Comparison of ENCODE assay signal across 14 cellular contexts in the genomic region with DNA sequence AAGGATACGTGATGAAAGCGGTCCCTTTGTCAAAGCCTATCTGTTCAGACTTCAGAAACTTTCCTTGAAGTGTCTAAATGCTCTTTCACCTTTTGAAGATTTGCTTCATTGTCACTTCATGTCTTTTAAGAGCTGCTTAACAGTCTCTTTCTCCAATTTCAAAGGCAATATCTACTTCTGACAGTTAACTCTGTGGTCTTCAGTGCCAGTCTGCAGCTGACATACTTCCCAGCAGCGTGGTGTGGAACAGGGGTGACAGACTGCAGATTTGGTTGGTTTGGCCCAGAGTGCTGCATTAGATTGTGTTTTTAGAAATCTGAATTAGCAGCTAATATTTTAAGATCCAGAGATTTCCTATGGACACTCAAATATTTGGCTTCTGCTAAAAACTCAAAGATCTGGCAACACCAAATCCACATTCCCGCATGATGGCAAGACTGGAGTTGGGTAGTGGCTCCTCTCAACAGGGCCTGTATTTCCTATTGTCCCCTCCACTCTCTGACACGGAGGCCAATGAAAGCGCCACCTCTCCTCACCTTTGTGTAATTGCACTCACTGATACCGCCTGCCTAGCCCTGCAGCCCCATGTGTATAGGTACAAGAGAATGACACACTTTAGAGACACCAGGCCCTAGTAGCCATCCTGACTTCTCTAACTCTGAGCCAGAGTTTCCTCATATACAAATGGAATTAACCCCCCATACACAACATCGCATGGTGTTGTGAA. TPM values are rescaled to one million over a fixed set of nuclear protein-coding genes. Genes with fewer than 3 reads are reported as not detected.
DNase-seq lines count a peak whose midpoint lies in the region; ATAC-seq, FAIRE-seq and TF ChIP-seq lines count a peak whose summit lies in the region.
"Had no signal": no experiment of that assay in that cellular context is flagged by ENCODE, and none has a peak within 500 bp of the region (broad histone marks: within the 10 kb centered on the region; RNA-seq: fewer than 3 reads in every experiment).

No MANE protein-coding gene starts in this region.

- TF ChIP-seq EP300 in K562 (IDR thresholded peaks at IDR 0.05; ENCODE audit: low read length) = no peak

- H3K36me3 Mint-ChIP-seq in neural crest cell (ENCODE audit: low read depth) = no peaks in the 10 kb centered on the region

- no peaks in the 10 kb centered on the region for H3K79me2 ChIP-seq in K562 (ENCODE audit: control insufficient read depth, insufficient read depth, low read length)

- no peak overlapping the region for H2AFZ ChIP-seq in K562 (ENCODE audit: low read depth, low read length)
- H2AFZ ChIP-seq: hepatocyte had no signal

- H3K27me3 ChIP-seq in K562 (ENCODE audit: control insufficient read depth in 2 of 2, insufficient read depth in 2 of 2, low read length in 2 of 2) (peaks cover 0 to 7% of the 10 kb centered on the region in 2 experiments; a peak in 2 of 5 replicates), testis (no peaks in the 10 kb centered on the region), MG63 (no peaks in the 10 kb centered on the region)
- H3K27me3 ChIP-seq: breast epithelium, hepatocyte had no signal

- no peak overlapping the region for H3K4me2 ChIP-seq in K562 (ENCODE audit: insufficient read depth, low read length)
- H3K4me2 ChIP-seq: hepatocyte had no signal

- H3K9me1 ChIP-seq in K562 (ENCODE audit: control insufficient read depth, insufficient read depth, low read length) = no peaks in the 10 kb centered on the region

- no peaks in the 10 kb centered on the region for H3K36me3 ChIP-seq in K562 (ENCODE audit: control insufficient read depth, insufficient read depth, low read length)
- H3K36me3 ChIP-seq in testis (ENCODE audit: low read depth, missing control alignments) = no peaks in the 10 kb centered on the region
- H3K36me3 ChIP-seq in MG63 = peaks cover 6% of the 10 kb centered on the region; the same call in 1 of the 2 replicates
- H3K36me3 ChIP-seq: breast epithelium had no signal

- H3K9ac ChIP-seq in K562 (ENCODE audit: insufficient read depth in 1 of 2, low read depth in 2 of 2, low read length in 2 of 2) = no peak overlapping the region

- CTCF ChIA-PET in K562 (lab: Yijun Ruan, JAX; ENCODE audit: low intra/inter-chr PET ratio) = no interaction called here

- H3K27ac ChIP-seq in K562 (ENCODE audit: extremely low read depth, low read depth, low read length) (no peak overlapping the region), testis (no peak overlapping the region)
- H3K27ac ChIP-seq: breast epithelium, epithelial cell of prostate had no signal

- intact Hi-C loops in K562 (cut with micrococcal nuclease) = no loop called here
- intact Hi-C loops in testis (cut with DNase I; ENCODE audit: low total_unique reads) = no loop called here

- POLR2A ChIA-PET in K562 (lab: Yijun Ruan, JAX) = interaction anchor here (1.1 kb wide), 1 partner anchor 13 kb away, joined by 3 read pairs; no protein-coding TSS in a partner anchor

- TF ChIP-seq POLR2A in K562 (conservative IDR thresholded peaks at IDR 0.05) (no peak), testis (IDR thresholded peaks at IDR 0.05) (no peak)

- ATAC-seq in K562 (peak; percentile 96), HG03571 (IDR thresholded peaks at IDR 0.05; ENCODE audit: unreplicated experiment) (no peak)

- H3K4me1 Mint-ChIP-seq in neural crest cell = peaks cover 45% of the 10 kb centered on the region

- peak overlapping the region; percentile 27 for H3K27ac Mint-ChIP-seq in neural crest cell (ENCODE audit: unreplicated experiment)
- H3K27ac Mint-ChIP-seq: mesothelial cell of epicardium had no signal

- FAIRE-seq in G401.6 (lab: Jason Lieb, UNC) (peak; percentile 15), K562 (lab: Jason Lieb, UNC) (peak; percentile 78)

- DNase-seq in Jurkat, Clone E6-1 (ENCODE audit: low read depth, low spot score) = peak; percentile 93
- DNase-seq in K562 (ENCODE audit: extremely low read depth in 1 of 4, low spot score in 3 of 4) (peak in 2 of 4 experiments; percentile 40 to 53), neural crest cell (ENCODE audit: low read depth, low spot score) (no peak), testis (no peak), MG63 (no peak)
- DNase-seq: MM.1S, NCI-H526 treated with DMSO at 0.1 percent for 48 hours, retina had no signal

- no peaks in the 10 kb centered on the region for H3K9me3 Mint-ChIP-seq in neural crest cell
- H3K9me3 Mint-ChIP-seq: mesothelial cell of epicardium had no signal

- WGBS in K562 (ENCODE audit: insufficient coverage, low coverage, missing lambda C conversion rate) = under 1% methylated on average over 8 of the region's 8 CpGs
- WGBS in testis, 2 donors = 89 to 95% methylated on average over 8 of the region's 8 CpGs

- in situ Hi-C loops in K562 (cut with MboI) = no loop called here

- no peaks in the 10 kb centered on the region for H4K20me1 ChIP-seq in K562 (replicated peaks; ENCODE audit: control insufficient read depth, insufficient read depth, low read length)

- no peaks in the 10 kb centered on the region for H3K4me1 ChIP-seq in K562 (replicated peaks in 1 of 2; ENCODE audit: control insufficient read depth in 2 of 2, insufficient read depth in 2 of 2, low read length in 2 of 2)
- H3K4me1 ChIP-seq in testis = peaks cover 15% of the 10 kb centered on the region
- H3K4me1 ChIP-seq: breast epithelium had no signal

- no TSS peak for BruUV-seq in K562 (replicated peaks; lab: Mats Ljungman, UMichigan)

- H3K9me3 ChIP-seq in K562 (replicated peaks; ENCODE audit: control insufficient read depth, insufficient read depth, low read depth, low read length) (no peaks in the 10 kb centered on the region), testis (no peaks in the 10 kb centered on the region), MG63 (no peaks in the 10 kb centered on the region)
- H3K9me3 ChIP-seq: breast epithelium had no signal

- TF ChIP-seq CTCF in K562 (IDR thresholded peaks at IDR 0.05 in 2 of 3, conservative IDR thresholded peaks at IDR 0.05 in 1 of 3; ENCODE audit: insufficient read depth in 2 of 3, low read depth in 1 of 3, low read length in 3 of 3) (peak; percentile 55 to 65 (median 56)), neural crest cell (conservative IDR thresholded peaks at IDR 0.05) (peak; percentile 28), testis (IDR thresholded peaks at IDR 0.05) (no peak)

- H3K27me3 Mint-ChIP-seq in neural crest cell (ENCODE audit: low read depth) = no peaks in the 10 kb centered on the region

- no peak overlapping the region; the same call in 1 of the 2 replicates for H3K4me3 ChIP-seq in Jurkat, Clone E6-1 (ENCODE audit: low read length)
- H3K4me3 ChIP-seq in K562 = no peak overlapping the region
- no peak overlapping the region for H3K4me3 ChIP-seq in testis
- no peak overlapping the region for H3K4me3 ChIP-seq in MG63
- H3K4me3 ChIP-seq: breast epithelium, hepatocyte had no signal

- peak overlapping the region; percentile 42 for H3K4me3 Mint-ChIP-seq in neural crest cell
- H3K4me3 Mint-ChIP-seq: mesothelial cell of epicardium had no signal

- peak in 1 of 2 experiments; percentile 35; a peak in 1 of 4 replicates for TF ChIP-seq RAD21 in K562 (CRISPR knock-in tag; conservative IDR thresholded peaks at IDR 0.05 in 1 of 2, IDR thresholded peaks at IDR 0.05 in 1 of 2)

RNA-seq across cellular contexts. Expression of a gene that starts 11.5 kb away (rescaled TPM):
- polyA plus RNA-seq in Jurkat, Clone E6-1 (2012; ENCODE audit: insufficient read depth, insufficient read length) = 29.6 TPM
- total RNA-seq in K562 (2011; cell fraction: chromatin; rRNA removed; ENCODE audit: low replicate concordance) = 0.07 and 0.35 TPM in 2 replicates
- total RNA-seq in K562 (2011; cell fraction: nucleolus; rRNA removed) = under 0.01 and 0.13 TPM in 2 replicates
- total RNA-seq in K562 (2011; cell fraction: nucleoplasm; rRNA removed) = 0.23 and 0.37 TPM in 2 replicates
- total RNA-seq in K562 (2014; rRNA removed) (0.16 and 1.4 TPM in 2 replicates), K562 (2014; rRNA removed; fragmentation: Illumina TruSeq; extraction: Trizol) (0.15 and 0.19 TPM in 2 replicates), K562 (2015; rRNA removed; fragmentation: Illumina TruSeq; extraction: Trizol) (0.18 and 0.34 TPM in 2 replicates), K562 (2021) (0.33 and 0.49 TPM in 2 replicates), neural crest cell (76.8 and 79.4 TPM in 2 replicates), testis (100 to 1,000 TPM in 1 of 2 donors, 10 to 100 TPM in 1; 78.0 to 107 TPM)
- polyA plus RNA-seq in K562 (2011; rRNA removed) (0.15 and 0.60 TPM in 2 replicates), K562 (2014; fragmentation: Illumina TruSeq; extraction: Trizol) (0.13 and 0.24 TPM in 2 replicates), K562 (2014; fragmentation: Nextera tagmentation; extraction: Ambion mirVana) (under 1 TPM; 0.20 to 0.34 TPM), K562 (2014; rRNA removed) (0.09 and 0.20 TPM in 2 replicates), testis (ENCODE audit: insufficient read depth, low read depth, low replicate concordance) (56.8 TPM)
- polyA plus RNA-seq in K562 (2011; cell fraction: cytosol; rRNA removed) = 0.10 and 0.24 TPM in 2 replicates
- 0.06 and 0.28 TPM in 2 replicates for polyA plus RNA-seq in K562 (2011; cell fraction: nucleus; rRNA removed)
- 0.14 and 0.19 TPM in 2 replicates for polyA plus RNA-seq in K562 (2012)
- 0.18 and 0.51 TPM in 2 replicates for polyA minus RNA-seq in K562 (2011; rRNA and poly(A)+ RNA removed)
- polyA minus RNA-seq in K562 (2011; cell fraction: cytosol; rRNA and poly(A)+ RNA removed) = 0.57 and 1.2 TPM in 2 replicates
- 0.11 TPM in 1 of 2 replicates, not detected in the other for polyA minus RNA-seq in K562 (2011; cell fraction: nucleus; rRNA and poly(A)+ RNA removed)
- total RNA-seq in MG63 (2014; rRNA removed; shearing (Covaris generic); ENCODE audit: low replicate concordance) = 29.0 and 35.7 TPM in 2 replicates

RNA-seq across cellular contexts. Expression of a gene that starts 48.4 kb away (rescaled TPM):
- polyA plus RNA-seq in Jurkat, Clone E6-1 (2012; ENCODE audit: insufficient read depth, insufficient read length) = 7.3 TPM
- total RNA-seq in K562 (2011; cell fraction: chromatin; rRNA removed; ENCODE audit: low replicate concordance) = 31.4 and 70.2 TPM in 2 replicates
- 21.6 and 22.7 TPM in 2 replicates for total RNA-seq in K562 (2011; cell fraction: nucleolus; rRNA removed)
- 37.8 and 59.8 TPM in 2 replicates for total RNA-seq in K562 (2011; cell fraction: nucleoplasm; rRNA removed)
- total RNA-seq in K562 (2014; rRNA removed) (5.3 and 9.2 TPM in 2 replicates), K562 (2014; rRNA removed; fragmentation: Illumina TruSeq; extraction: Trizol) (27.9 and 33.3 TPM in 2 replicates), K562 (2015; rRNA removed; fragmentation: Illumina TruSeq; extraction: Trizol) (17.6 and 19.1 TPM in 2 replicates), K562 (2021) (13.4 and 15.3 TPM in 2 replicates), neural crest cell (20.3 and 21.3 TPM in 2 replicates), testis (1 to 10 TPM; 7.3 to 8.8 TPM)
- polyA plus RNA-seq in K562 (2011; rRNA removed) (23.1 and 26.9 TPM in 2 replicates), K562 (2014; fragmentation: Illumina TruSeq; extraction: Trizol) (14.9 and 20.5 TPM in 2 replicates), K562 (2014; fragmentation: Nextera tagmentation; extraction: Ambion mirVana) (10 to 100 TPM; 10.3 to 12.4 TPM), K562 (2014; rRNA removed) (14.3 and 15.3 TPM in 2 replicates), testis (ENCODE audit: insufficient read depth, low read depth, low replicate concordance) (7.8 TPM)
- polyA plus RNA-seq in K562 (2011; cell fraction: cytosol; rRNA removed) = 4.3 and 12.2 TPM in 2 replicates
- polyA plus RNA-seq in K562 (2011; cell fraction: nucleus; rRNA removed) = 7.8 and 10.1 TPM in 2 replicates
- 10.6 and 12.8 TPM in 2 replicates for polyA plus RNA-seq in K562 (2012)
- polyA minus RNA-seq in K562 (2011; rRNA and poly(A)+ RNA removed) = 25.1 and 31.6 TPM in 2 replicates
- polyA minus RNA-seq in K562 (2011; cell fraction: cytosol; rRNA and poly(A)+ RNA removed) = 7.8 and 8.0 TPM in 2 replicates
- 11.0 and 20.3 TPM in 2 replicates for polyA minus RNA-seq in K562 (2011; cell fraction: nucleus; rRNA and poly(A)+ RNA removed)
- 8.1 and 16.1 TPM in 2 replicates for total RNA-seq in MG63 (2014; rRNA removed; shearing (Covaris generic); ENCODE audit: low replicate concordance)

RNA-seq across cellular contexts. Expression of a gene that starts 50.1 kb away (rescaled TPM):
- 25.2 TPM for polyA plus RNA-seq in Jurkat, Clone E6-1 (2012; ENCODE audit: insufficient read depth, insufficient read length)
- 13.8 and 31.1 TPM in 2 replicates for total RNA-seq in K562 (2011; cell fraction: chromatin; rRNA removed; ENCODE audit: low replicate concordance)
- 6.5 and 8.7 TPM in 2 replicates for total RNA-seq in K562 (2011; cell fraction: nucleolus; rRNA removed)
- total RNA-seq in K562 (2011; cell fraction: nucleoplasm; rRNA removed) = 20.2 and 32.7 TPM in 2 replicates
- 9.5 and 10.0 TPM in 2 replicates for total RNA-seq in K562 (2014; rRNA removed)
- total RNA-seq in K562 (2014; rRNA removed; fragmentation: Illumina TruSeq; extraction: Trizol) = 14.5 and 16.0 TPM in 2 replicates
- 12.0 and 12.8 TPM in 2 replicates for total RNA-seq in K562 (2015; rRNA removed; fragmentation: Illumina TruSeq; extraction: Trizol)
- 14.6 and 16.3 TPM in 2 replicates for total RNA-seq in K562 (2021)
- polyA plus RNA-seq in K562 (2011; rRNA removed) = 12.4 and 15.1 TPM in 2 replicates
- polyA plus RNA-seq in K562 (2011; cell fraction: cytosol; rRNA removed) = 3.1 and 8.1 TPM in 2 replicates
- polyA plus RNA-seq in K562 (2011; cell fraction: nucleus; rRNA removed) = 11.5 and 23.8 TPM in 2 replicates
- 7.7 and 8.1 TPM in 2 replicates for polyA plus RNA-seq in K562 (2012)
- 10.3 and 11.8 TPM in 2 replicates for polyA plus RNA-seq in K562 (2014; fragmentation: Illumina TruSeq; extraction: Trizol)
- polyA plus RNA-seq in K562 (2014; fragmentation: Nextera tagmentation; extraction: Ambion mirVana) = 1 to 10 TPM; 3.2 to 3.9 TPM
- polyA plus RNA-seq in K562 (2014; rRNA removed) = 6.0 and 7.8 TPM in 2 replicates
- polyA minus RNA-seq in K562 (2011; rRNA and poly(A)+ RNA removed) = 19.2 and 27.7 TPM in 2 replicates
- 7.1 and 8.4 TPM in 2 replicates for polyA minus RNA-seq in K562 (2011; cell fraction: cytosol; rRNA and poly(A)+ RNA removed)
- 12.5 and 25.8 TPM in 2 replicates for polyA minus RNA-seq in K562 (2011; cell fraction: nucleus; rRNA and poly(A)+ RNA removed)
- 60.1 and 63.3 TPM in 2 replicates for total RNA-seq in neural crest cell
- total RNA-seq in testis = 10 to 100 TPM; 11.0 to 14.5 TPM
- polyA plus RNA-seq in testis (ENCODE audit: insufficient read depth, low read depth, low replicate concordance) = 7.1 TPM
- 8.6 and 10.6 TPM in 2 replicates for total RNA-seq in MG63 (2014; rRNA removed; shearing (Covaris generic); ENCODE audit: low replicate concordance)

Comparison
In these comparisons a context has a peak if more than half of its experiments do, and no peak if none do; other contexts are left out.
1. CTCF ChIP-seq: peak in K562 (3 of 3) and neural crest cell (single experiment); none in testis (0 of 3).
2. RNA of a gene that starts 11.5 kb away (total RNA-seq): 78.0 to 107 TPM in testis, 76.8 to 79.4 TPM in neural crest cell and 29.0 to 35.7 TPM in MG63; under 0.01 to 1.4 TPM in K562; every median in the first group is over 10 times any median in the second.